Comparison of ENCODE assay signal across 12 cellular contexts in genomic region chr5:56402273-56403223, GRCh38.
DNase-seq lines count a peak whose midpoint lies in the region; TF ChIP-seq lines count a peak whose summit lies in the region.
"Had no signal": no experiment of that assay in that cellular context is flagged by ENCODE, and none has a peak within 500 bp of the region (broad histone marks: within the 10 kb centered on the region; RNA-seq: fewer than 3 reads in every experiment).

No MANE protein-coding gene starts in this region.

- H3K4me3 ChIP-seq in vagina = no peak overlapping the region

- no peaks in the 10 kb centered on the region for H3K9me3 ChIP-seq in vagina

- TF ChIP-seq CTCF in vagina (IDR thresholded peaks at IDR 0.05) = no peak

- in situ Hi-C loops in G401 (cut with HindIII; ENCODE audit: low sequenced_read_pairs) = no loop called here
- in situ Hi-C loops in SK-MEL-5 (cut with HindIII; ENCODE audit: low pct_unique_long_range_greater_than_20kb, low sequenced_read_pairs) = no loop called here

- TF ChIP-seq POLR2A in vagina (IDR thresholded peaks at IDR 0.05) = no peak

- intact Hi-C loops in vagina (cut with DNase I) = no loop called here

- H3K27ac ChIP-seq in vagina = no peak overlapping the region

- no peaks in the 10 kb centered on the region for H3K36me3 ChIP-seq in vagina

- DNase-seq in G401 (ENCODE audit: low spot score) = peak; percentile 20
- DNase-seq in SK-MEL-5 (ENCODE audit: low read depth, low spot score) = peak; percentile 92
- peak; percentile 59 for DNase-seq in globus pallidus (ENCODE audit: low spot score)
- DNase-seq in pons (ENCODE audit: low spot score) = peak; percentile 64
- no peak for DNase-seq in vagina (ENCODE audit: extremely low spot score in 2 of 2)
- no peak for DNase-seq in RPMI8226
- DNase-seq in HCEC 1CT = no peak
- DNase-seq in iPS-NIHi11 (ENCODE audit: low spot score) = no peak
- DNase-seq: activated CD4-positive, alpha-beta T cell treated with anti-CD3 and anti-CD28 coated beads for 36 hours; activated T-cell treated with anti-CD3 and anti-CD28 coated beads, Interleukin-2, amount 50 U/mL, for 4 hours; NCI-H2171; stimulated activated CD4-positive, alpha-beta T cell treated with anti-CD3 and anti-CD28 coated beads, Interleukin-2, amount 100 ng/mL, for 48 hours had no signal

- H3K4me1 ChIP-seq in vagina = no peaks in the 10 kb centered on the region

- H3K27me3 ChIP-seq in vagina = no peaks in the 10 kb centered on the region

Comparison
In these comparisons a context has a peak if more than half of its experiments do, and no peak if none do; other contexts are left out.
1. DNase-seq: peak in G401 (single experiment), SK-MEL-5 (single experiment), globus pallidus (single experiment) and pons (single experiment); none in vagina (0 of 2), RPMI8226 (single experiment), HCEC 1CT (single experiment) and iPS-NIHi11 (single experiment).